21 cellular contexts compared by ENCODE assay signal in genomic region chr10:118900617-118901016, GRCh38.
"Had no signal": no experiment of that assay in that cellular context is flagged by ENCODE, and none has a peak within 500 bp of the region (broad histone marks: within the 10 kb centered on the region; RNA-seq: fewer than 3 reads in every experiment).

No MANE protein-coding gene starts in this region.

- H3K9me3 Mint-ChIP-seq: activated naive CD8-positive, alpha-beta T cell treated with anti-CD3 and anti-CD28 coated beads, Interleukin-2, amount 50 U/mL, for 24 hours; activated T-cell treated with anti-CD3 and anti-CD28 coated beads, Interleukin-2, amount 50 U/mL, for 72 hours; memory B cell; neural crest cell had no signal

- H3K4me1 ChIP-seq: prostate gland, upper lobe of left lung had no signal

- H3K9me3 ChIP-seq: mucosa of descending colon, ovary, prostate gland, thoracic aorta had no signal

- H3K27ac ChIP-seq: cardiac muscle cell, ovary, prostate gland, thoracic aorta, upper lobe of left lung had no signal

- H3K4me3 Mint-ChIP-seq: activated naive CD4-positive, alpha-beta T cell treated with anti-CD3 and anti-CD28 coated beads for 36 hours; activated naive CD8-positive, alpha-beta T cell treated with anti-CD3 and anti-CD28 coated beads, Interleukin-2, amount 50 U/mL, for 24 hours; activated T-cell treated with anti-CD3 and anti-CD28 coated beads, Interleukin-2, amount 50 U/mL, for 72 hours; memory B cell; neural crest cell had no signal

- H3K4me3 ChIP-seq: cardiac muscle cell, mucosa of descending colon, ovary, prostate gland, thoracic aorta, upper lobe of left lung had no signal

- H3K4me1 Mint-ChIP-seq: activated naive CD8-positive, alpha-beta T cell treated with anti-CD3 and anti-CD28 coated beads, Interleukin-2, amount 50 U/mL, for 24 hours; memory B cell had no signal

- H3K36me3 Mint-ChIP-seq: memory B cell had no signal

- H3K36me3 ChIP-seq: cardiac muscle cell, ovary, prostate gland, thoracic aorta, upper lobe of left lung had no signal

- H3K27me3 Mint-ChIP-seq: activated naive CD8-positive, alpha-beta T cell treated with anti-CD3 and anti-CD28 coated beads, Interleukin-2, amount 50 U/mL, for 24 hours had no signal

- H3K27ac Mint-ChIP-seq: activated naive CD4-positive, alpha-beta T cell treated with anti-CD3 and anti-CD28 coated beads for 36 hours; activated naive CD8-positive, alpha-beta T cell treated with anti-CD3 and anti-CD28 coated beads, Interleukin-2, amount 50 U/mL, for 24 hours; activated T-cell treated with anti-CD3 and anti-CD28 coated beads, Interleukin-2, amount 50 U/mL, for 72 hours; memory B cell had no signal

- DNase-seq: activated CD4-positive, alpha-beta T cell treated with anti-CD3 and anti-CD28 coated beads for 4 hours; activated CD4-positive, alpha-beta T cell treated with anti-CD3 and anti-CD28 coated beads, Interleukin-2, amount 50 U/mL, for 48 hours; activated CD4-positive, CD25-positive, alpha-beta regulatory T cell; activated effector memory CD4-positive, alpha-beta T cell treated with Interleukin-2 at 50 U/mL for 16 hours; activated naive CD4-positive, alpha-beta T cell treated with anti-CD3 and anti-CD28 coated beads for 36 hours; activated naive CD8-positive, alpha-beta T cell treated with anti-CD3 and anti-CD28 coated beads, Interleukin-2, amount 50 U/mL, for 24 hours; activated T-cell treated with anti-CD3 and anti-CD28 coated beads, Interleukin-2, amount 50 U/mL, for 72 hours; effector CD4-positive, alpha-beta T cell; foreskin melanocyte; hippocampal formation; mucosa of descending colon; ovary; stimulated activated CD4-positive, alpha-beta T cell treated with anti-CD3 and anti-CD28 coated beads, Interleukin-4, amount 100 ng/mL, for 24 hours; stimulated activated naive CD4-positive, alpha-beta T cell treated with Interleukin-2 at 50 U/mL for 16 hours; T-helper 9 cell; upper lobe of left lung had no signal

- H3K27me3 ChIP-seq: cardiac muscle cell, ovary, upper lobe of left lung had no signal
